In genomic region chr11:77400775-77401469, GRCh38 we compare ENCODE assay signal across 17 cellular contexts.
A peak's percentile ranks its signal among the peaks of the same experiment; 100 is the strongest.
DNase-seq lines count a peak whose midpoint lies in the region; ATAC-seq and TF ChIP-seq lines count a peak whose summit lies in the region.
"Had no signal": no experiment of that assay in that cellular context is flagged by ENCODE, and none has a peak within 500 bp of the region (broad histone marks: within the 10 kb centered on the region; RNA-seq: fewer than 3 reads in every experiment).

No MANE protein-coding gene starts in this region.

- no peaks in the 10 kb centered on the region for H3K9me3 Mint-ChIP-seq in activated T-cell treated with anti-CD3 and anti-CD28 coated beads, Interleukin-2, amount 50 U/mL, for 24 hours

- no peak overlapping the region for H3K4me3 Mint-ChIP-seq in activated T-cell treated with anti-CD3 and anti-CD28 coated beads, Interleukin-2, amount 50 U/mL, for 24 hours
- H3K4me3 Mint-ChIP-seq: activated CD4-positive, alpha-beta T cell treated with anti-CD3 and anti-CD28 coated beads, Interleukin-2, amount 10 ng/mL, durations not matched to agents 7 days and 5 days had no signal

- no peak for DNase-seq in AG04450 (ENCODE audit: low read depth, low spot score)
- no peak for DNase-seq in GM10266 (ENCODE audit: extremely low spot score)
- DNase-seq in Panc1 (ENCODE audit: low read depth, low spot score), result no peak
- DNase-seq in left kidney (ENCODE audit: low read depth, low spot score), result peak; percentile 40
- DNase-seq in H4 (ENCODE audit: low spot score), result no peak
- no peak for DNase-seq in activated T-cell treated with anti-CD3 and anti-CD28 coated beads, Interleukin-2, amount 50 U/mL, for 24 hours
- DNase-seq in MG63, result no peak
- no peak for DNase-seq in GM23248
- DNase-seq: activated CD4-positive, alpha-beta T cell treated with anti-CD3 and anti-CD28 coated beads, Interleukin-2, amount 10 ng/mL, durations not matched to agents 7 days and 5 days; activated CD8-positive, alpha-beta memory T cell treated with anti-CD3 and anti-CD28 coated beads, Interleukin-2, amount 50 U/mL, for 48 hours; activated gamma-delta T cell; amniotic stem cell; DND-41; left ventricle myocardium superior; NCI-H2227 treated with DMSO at 0.1 percent for 48 hours; stimulated activated naive CD4-positive, alpha-beta T cell treated with Interleukin-2 at 50 U/mL for 16 hours had no signal

- H3F3A ChIP-seq in GM23248 (ENCODE audit: insufficient read depth), result 0 out of 2 replicates have a peak, but pooled peaks cover 6% of the 10 kb centered on the region

- H3K4me2 ChIP-seq in GM23248 (ENCODE audit: unreplicated experiment), result no peak overlapping the region

- H3K9me3 ChIP-seq in AG04450 (ENCODE audit: control insufficient read depth, insufficient read depth, low read length), result no peaks in the 10 kb centered on the region
- no peaks in the 10 kb centered on the region for H3K9me3 ChIP-seq in Panc1 (ENCODE audit: control insufficient read depth, insufficient read depth, low read depth, low read length)
- no peaks in the 10 kb centered on the region for H3K9me3 ChIP-seq in MG63
- no peaks in the 10 kb centered on the region for H3K9me3 ChIP-seq in GM23248 (ENCODE audit: low read depth)
- H3K9me3 ChIP-seq: tibial nerve had no signal

- no peaks in the 10 kb centered on the region for H3K36me3 ChIP-seq in Panc1 (ENCODE audit: control insufficient read depth, insufficient read depth, low read length)
- no peaks in the 10 kb centered on the region; the same call in 1 of the 2 replicates for H3K36me3 ChIP-seq in MG63
- no peaks in the 10 kb centered on the region for H3K36me3 ChIP-seq in GM23248 (ENCODE audit: low read depth)
- H3K36me3 ChIP-seq: tibial nerve had no signal

- H3K4me1 ChIP-seq in Panc1 (ENCODE audit: control insufficient read depth, insufficient read depth, low read length) (peaks cover 3% of the 10 kb centered on the region), GM23248 (ENCODE audit: insufficient read depth) (no peaks in the 10 kb centered on the region)
- H3K4me1 ChIP-seq: tibial nerve had no signal

- peaks cover 87% of the 10 kb centered on the region for H3K79me2 ChIP-seq in GM23248 (ENCODE audit: insufficient read depth)

- peaks cover 4% of the 10 kb centered on the region for H3K36me3 Mint-ChIP-seq in activated T-cell treated with anti-CD3 and anti-CD28 coated beads, Interleukin-2, amount 50 U/mL, for 24 hours (ENCODE audit: low read depth)

- no peak overlapping the region for H2AFZ ChIP-seq in GM23248

- CTCF ChIA-PET in AG04450 (lab: Charles Lee), result no interaction called here
- CTCF ChIA-PET in Panc1 (lab: Charles Lee), result no interaction called here

- intact Hi-C loops in Panc1 (cut with micrococcal nuclease; ENCODE audit: unreplicated experiment), result no loop called here

- BruUV-seq in Panc1 (replicated peaks; lab: Mats Ljungman, UMichigan), result no TSS peak

- H3K27me3 Mint-ChIP-seq in activated T-cell treated with anti-CD3 and anti-CD28 coated beads, Interleukin-2, amount 50 U/mL, for 24 hours, result no peaks in the 10 kb centered on the region
- H3K27me3 Mint-ChIP-seq: activated CD4-positive, alpha-beta T cell treated with anti-CD3 and anti-CD28 coated beads, Interleukin-2, amount 10 ng/mL, durations not matched to agents 7 days and 5 days had no signal

- TF ChIP-seq CTCF in AG04450 (IDR thresholded peaks at IDR 0.05; ENCODE audit: low read depth, low read length) (0 out of 2 replicates have a peak, but pooled peaks have one; percentile 2), GM10266 (IDR thresholded peaks at IDR 0.05; ENCODE audit: control insufficient read depth, insufficient read depth, low read depth, missing control alignments) (peak; percentile 2), Panc1 (IDR thresholded peaks at IDR 0.05) (peak; percentile 31)

- no peaks in the 10 kb centered on the region for H3K27me3 ChIP-seq in AG04450 (ENCODE audit: control insufficient read depth, insufficient read depth, low read length)
- no peaks in the 10 kb centered on the region for H3K27me3 ChIP-seq in Panc1 (ENCODE audit: control insufficient read depth, insufficient read depth, low read length)
- H3K27me3 ChIP-seq in MG63, result no peaks in the 10 kb centered on the region
- H3K27me3 ChIP-seq in GM23248 (replicated peaks; ENCODE audit: insufficient read depth), result no peaks in the 10 kb centered on the region
- H3K27me3 ChIP-seq: tibial nerve had no signal

- 68 to 75% methylated on average over 5 of the region's 5 CpGs for WGBS in GM23248 (ENCODE audit: low coverage in 1 of 2, low lambda C conversion rate in 2 of 2, missing lambda C conversion rate in 2 of 2), 2 experiments

- H4K20me1 ChIP-seq in GM23248 (ENCODE audit: insufficient read depth), result no peaks in the 10 kb centered on the region

- no peaks in the 10 kb centered on the region for H3K9me2 ChIP-seq in GM23248 (ENCODE audit: insufficient read depth)

- peak; percentile 59 for ATAC-seq in Panc1
- ATAC-seq: left ventricle myocardium superior had no signal

- in situ Hi-C loops in Panc1 (cut with HindIII; ENCODE audit: low pct_unique_long_range_greater_than_20kb, low sequenced_read_pairs), result no loop called here
- in situ Hi-C loops in GM23248 (cut with MboI), result no loop called here

- H3K27ac Mint-ChIP-seq in activated T-cell treated with anti-CD3 and anti-CD28 coated beads, Interleukin-2, amount 50 U/mL, for 24 hours, result no peak overlapping the region
- H3K27ac Mint-ChIP-seq: activated CD4-positive, alpha-beta T cell treated with anti-CD3 and anti-CD28 coated beads, Interleukin-2, amount 10 ng/mL, durations not matched to agents 7 days and 5 days had no signal

- no peak overlapping the region for H3K9ac ChIP-seq in GM23248

- H3K4me3 ChIP-seq in AG04450 (ENCODE audit: low read depth, low read length) (no peak overlapping the region), Panc1 (ENCODE audit: low read depth in 2 of 2, low read length in 2 of 2) (no peak overlapping the region), MG63 (no peak overlapping the region), GM23248 (no peak overlapping the region)
- H3K4me3 ChIP-seq: tibial nerve had no signal

- POLR2A ChIA-PET in AG04450 (lab: Yijun Ruan, JAX), result no interaction called here
- POLR2A ChIA-PET in Panc1 (lab: Charles Lee), result interaction anchor here (0.5 kb wide), 1 partner anchor 556 kb away, joined by 6 read pairs; no protein-coding TSS in a partner anchor

- peaks cover 27% of the 10 kb centered on the region for H3K4me1 Mint-ChIP-seq in activated T-cell treated with anti-CD3 and anti-CD28 coated beads, Interleukin-2, amount 50 U/mL, for 24 hours (ENCODE audit: low read depth)

- H3K27ac ChIP-seq in AG04450 (ENCODE audit: low read depth, low read length) (no peak overlapping the region), Panc1 (ENCODE audit: low read length) (no peak overlapping the region), GM23248 (no peak overlapping the region)
- H3K27ac ChIP-seq: tibial nerve had no signal
